In genomic region chr16:2874584-2875362, GRCh38 we compare ENCODE assay signal across 8 cellular contexts. TPM values are rescaled to one million over a fixed set of nuclear protein-coding genes. Genes with fewer than 3 reads are reported as not detected.
DNase-seq lines count a peak whose midpoint lies in the region; ATAC-seq and TF ChIP-seq lines count a peak whose summit lies in the region.

No MANE protein-coding gene starts in this region.

- H3K4me3 ChIP-seq in choroid plexus epithelial cell (ENCODE audit: low read depth, low read length) (no peak overlapping the region), liver (ENCODE audit: low read depth in 1 of 3, low read length in 3 of 3) (no peak overlapping the region)

- H3K27me3 ChIP-seq in liver (ENCODE audit: control insufficient read depth in 4 of 4, insufficient read depth in 4 of 4, low read length in 3 of 4): no peaks in the 10 kb centered on the region

- no peak overlapping the region for H3K9ac ChIP-seq in liver (ENCODE audit: low read depth in 1 of 2, low read length in 2 of 2)

- TF ChIP-seq CTCF in choroid plexus epithelial cell (conservative IDR thresholded peaks at IDR 0.05; ENCODE audit: low read depth, low read length) (peak; percentile 83), liver (IDR thresholded peaks at IDR 0.05; ENCODE audit: low read depth, low read length, missing input control) (peak; percentile 98)

- TF ChIP-seq RAD21 in liver (IDR thresholded peaks at IDR 0.05): peak; percentile 79 to 86

- DNase-seq in GM04504 (ENCODE audit: low read depth) (peak; percentile 35), NCI-H446 treated with DMSO at 0.1 percent for 48 hours (lab: John Stamatoyannopoulos, UW) (peak; percentile 43), choroid plexus epithelial cell (ENCODE audit: low read depth) (peak; percentile 81)
- DNase-seq in activated CD4-positive, alpha-beta T cell treated with anti-CD3 and anti-CD28 coated beads for 24 hours (ENCODE audit: low read depth in 2 of 2): peak; percentile 50 to 61
- DNase-seq in stimulated activated CD4-positive, alpha-beta T cell treated with anti-CD3 and anti-CD28 coated beads, TNF-alpha, amount 100 ng/mL, for 24 hours (ENCODE audit: low read depth in 3 of 3): peak; percentile 39 to 65 (median 45)

- peaks cover 0 to 3% (median 2%) of the 10 kb centered on the region in 4 donors for H3K9me3 ChIP-seq in liver (ENCODE audit: control insufficient read depth in 4 of 4, low read length in 3 of 4)

- H3K36me3 ChIP-seq in liver (ENCODE audit: control insufficient read depth in 4 of 4, insufficient read depth in 3 of 4, low read depth in 1 of 4, low read length in 3 of 4): no peaks in the 10 kb centered on the region

- ATAC-seq in HG03097 (IDR thresholded peaks at IDR 0.05; ENCODE audit: low FRiP score, unreplicated experiment): peak; percentile 57
- no peak for ATAC-seq in GM18873 (IDR thresholded peaks at IDR 0.05; ENCODE audit: low FRiP score, unreplicated experiment)

- H3K27ac ChIP-seq in liver (ENCODE audit: low read depth in 1 of 2, low read length in 2 of 2): no peak overlapping the region

- no peaks in the 10 kb centered on the region for H3K4me1 ChIP-seq in liver (ENCODE audit: control insufficient read depth in 4 of 4, insufficient read depth in 4 of 4, low read length in 3 of 4)

- WGBS in liver: 22% methylated on average over 35 of the region's 35 CpGs

TF ChIP-seq in liver, 16 proteins besides CTCF, POLR2A, EP300 and RAD21:
- TF ChIP-seq NR2F2 (IDR thresholded peaks at IDR 0.05): peak; percentile 28
- TF ChIP-seq GABPA (IDR thresholded peaks at IDR 0.05 in 1 of 2, conservative IDR thresholded peaks at IDR 0.05 in 1 of 2): peak in 1 of 2 donors; percentile 34
- TF ChIP-seq MAX (IDR thresholded peaks at IDR 0.05): no peak
- no peak for TF ChIP-seq FOXA1 (IDR thresholded peaks at IDR 0.05)
- TF ChIP-seq, protein P1, sequence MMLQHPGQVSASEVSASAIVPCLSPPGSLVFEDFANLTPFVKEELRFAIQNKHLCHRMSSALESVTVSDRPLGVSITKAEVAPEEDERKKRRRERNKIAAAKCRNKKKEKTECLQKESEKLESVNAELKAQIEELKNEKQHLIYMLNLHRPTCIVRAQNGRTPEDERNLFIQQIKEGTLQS (IDR thresholded peaks at IDR 0.05): no peak
- no peak for TF ChIP-seq SP1 (IDR thresholded peaks at IDR 0.05)
- no peak for TF ChIP-seq ZBTB33 (IDR thresholded peaks at IDR 0.05)
- TF ChIP-seq YY1 (IDR thresholded peaks at IDR 0.05): no peak
- TF ChIP-seq HNF4G (IDR thresholded peaks at IDR 0.05): no peak
- peak in 1 of 2 donors; percentile 26 for TF ChIP-seq RXRA (IDR thresholded peaks at IDR 0.05)
- TF ChIP-seq TAF1 (conservative IDR thresholded peaks at IDR 0.05): no peak

RNA-seq across cellular contexts. Expression of gene FLYWCH2, which starts 8.2 kb away (rescaled TPM):
- total RNA-seq in liver: 10 to 100 TPM in 1 of 2 donors, 1 to 10 TPM in 1; 7.1 to 21.0 TPM
- polyA plus RNA-seq in liver: 10 to 100 TPM in 1 of 2 donors, 1 to 10 TPM in 1; 4.9 to 10.2 TPM

RNA-seq across cellular contexts. Expression of gene PRSS22, which starts 16.8 kb away (rescaled TPM):
- 1 to 10 TPM in 1 of 2 donors, not detected in 1; 1.1 TPM for total RNA-seq in liver
- under 1 TPM; 0.23 to 0.32 TPM for polyA plus RNA-seq in liver

RNA-seq across cellular contexts. Expression of gene FLYWCH1, which starts 37.0 kb away (rescaled TPM):
- total RNA-seq in liver: 10 to 100 TPM in 1 of 2 donors, 1 to 10 TPM in 1; 6.2 to 12.2 TPM
- 1 to 10 TPM; 3.9 to 9.5 TPM for polyA plus RNA-seq in liver

RNA-seq across cellular contexts. Expression of gene ZG16B, which starts 44.7 kb away (rescaled TPM):
- under 1 TPM; 0.33 to 0.79 TPM for total RNA-seq in liver
- under 1 TPM; 0.24 to 0.53 TPM for polyA plus RNA-seq in liver

RNA-seq across cellular contexts. Expression of gene PRSS21, which starts 57.7 kb away (rescaled TPM):
- total RNA-seq in liver: 1 to 10 TPM in 1 of 2 donors, not detected in 1; 1.0 TPM
- under 1 TPM; 0.18 to 0.26 TPM for polyA plus RNA-seq in liver
